1 cellular context compared by ENCODE assay signal in genomic region chr2:180058993-180059392, GRCh38.
TF ChIP-seq lines count a peak whose summit lies in the region.

No MANE protein-coding gene starts in this region.

TF ChIP-seq in GM23338, 12 proteins besides CTCF, POLR2A, EP300 and RAD21:
- TF ChIP-seq ZNF462 (CRISPR knock-in tag; IDR thresholded peaks at IDR 0.05) = peak; percentile 66; the same call in 1 of the 2 replicates
- TF ChIP-seq, protein P1, sequence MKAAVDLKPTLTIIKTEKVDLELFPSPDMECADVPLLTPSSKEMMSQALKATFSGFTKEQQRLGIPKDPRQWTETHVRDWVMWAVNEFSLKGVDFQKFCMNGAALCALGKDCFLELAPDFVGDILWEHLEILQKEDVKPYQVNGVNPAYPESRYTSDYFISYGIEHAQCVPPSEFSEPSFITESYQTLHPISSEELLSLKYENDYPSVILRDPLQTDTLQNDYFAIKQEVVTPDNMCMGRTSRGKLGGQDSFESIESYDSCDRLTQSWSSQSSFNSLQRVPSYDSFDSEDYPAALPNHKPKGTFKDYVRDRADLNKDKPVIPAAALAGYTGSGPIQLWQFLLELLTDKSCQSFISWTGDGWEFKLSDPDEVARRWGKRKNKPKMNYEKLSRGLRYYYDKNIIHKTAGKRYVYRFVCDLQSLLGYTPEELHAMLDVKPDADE (IDR thresholded peaks at IDR 0.05) = no peak
